14 cellular contexts compared by ENCODE assay signal in the genomic region with DNA sequence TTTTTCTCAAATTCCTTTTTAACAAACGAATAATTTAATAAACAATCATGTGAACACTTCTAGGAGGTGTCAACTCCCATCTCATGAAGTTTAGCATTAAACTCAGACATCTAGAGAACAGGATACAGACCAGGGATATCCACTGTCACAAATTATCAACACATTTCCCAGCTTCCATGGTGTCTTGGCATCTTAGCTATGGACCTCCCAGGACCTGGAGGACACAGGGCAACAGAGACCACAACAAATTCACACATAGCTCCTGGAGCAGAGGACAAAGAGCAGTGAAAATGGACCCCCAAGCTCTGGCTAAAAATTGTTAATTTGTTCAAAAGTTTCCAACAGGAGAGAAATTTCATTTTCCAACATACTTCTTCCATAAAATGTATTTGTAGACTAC.
DNase-seq lines count a peak whose midpoint lies in the region; ATAC-seq lines count a peak whose summit lies in the region.
"Had no signal": no experiment of that assay in that cellular context is flagged by ENCODE, and none has a peak within 500 bp of the region (broad histone marks: within the 10 kb centered on the region; RNA-seq: fewer than 3 reads in every experiment).

No MANE protein-coding gene starts in this region.

- H3K4me3 Mint-ChIP-seq in activated CD4-positive, alpha-beta T cell treated with anti-CD3 and anti-CD28 coated beads for 36 hours, result no peak overlapping the region
- no peak overlapping the region for H3K4me3 Mint-ChIP-seq in central memory CD8-positive, alpha-beta T cell
- H3K4me3 Mint-ChIP-seq in naive thymus-derived CD8-positive, alpha-beta T cell, result no peak overlapping the region
- H3K4me3 Mint-ChIP-seq: HFFc6, IgD-negative memory B cell had no signal

- H3K27ac Mint-ChIP-seq in activated CD4-positive, alpha-beta T cell treated with anti-CD3 and anti-CD28 coated beads for 36 hours, result peak overlapping the region; percentile 56
- peak overlapping the region; percentile 20 for H3K27ac Mint-ChIP-seq in central memory CD8-positive, alpha-beta T cell (ENCODE audit: low read depth)
- peak overlapping the region in 6 of 10 donors; percentile 12 to 62 (median 46) for H3K27ac Mint-ChIP-seq in naive thymus-derived CD8-positive, alpha-beta T cell
- H3K27ac Mint-ChIP-seq: HFFc6, IgD-negative memory B cell had no signal

- no peaks in the 10 kb centered on the region for H3K36me3 Mint-ChIP-seq in activated CD4-positive, alpha-beta T cell treated with anti-CD3 and anti-CD28 coated beads for 36 hours (ENCODE audit: low read depth)
- H3K36me3 Mint-ChIP-seq in central memory CD8-positive, alpha-beta T cell (ENCODE audit: insufficient read depth), result peaks cover 2% of the 10 kb centered on the region
- H3K36me3 Mint-ChIP-seq in naive thymus-derived CD8-positive, alpha-beta T cell, result peaks cover 0 to 5% (median 2%) of the 10 kb centered on the region in 3 donors

- no peak for ATAC-seq in activated CD4-positive, alpha-beta T cell treated with anti-CD3 and anti-CD28 coated beads for 36 hours
- no peak for ATAC-seq in central memory CD8-positive, alpha-beta T cell (replicated peaks; ENCODE audit: extremely low read depth, poor library complexity, severe bottlenecking)
- no peak for ATAC-seq in naive thymus-derived CD8-positive, alpha-beta T cell
- ATAC-seq in left colon (no peak), GM21526 (IDR thresholded peaks at IDR 0.05; ENCODE audit: low FRiP score, unreplicated experiment) (no peak), HG03135 (IDR thresholded peaks at IDR 0.05; ENCODE audit: unreplicated experiment) (no peak)

- CTCF ChIA-PET in activated CD4-positive, alpha-beta T cell treated with anti-CD3 and anti-CD28 coated beads for 36 hours (lab: Charles Lee), result interaction anchor here (0.9 to 4.1 kb wide), 7 partner anchors 10 to 52 kb away, joined by 3 to 21 read pairs (median 4); no protein-coding TSS in a partner anchor

- DNase-seq in activated CD4-positive, alpha-beta T cell treated with anti-CD3 and anti-CD28 coated beads for 36 hours, result no peak
- DNase-seq in activated CD4-positive, alpha-beta T cell treated with anti-CD3 and anti-CD28 coated beads for 4 hours, result no peak
- no peak for DNase-seq in central memory CD8-positive, alpha-beta T cell (ENCODE audit: low spot score in 2 of 2)
- DNase-seq in naive thymus-derived CD8-positive, alpha-beta T cell, result no peak
- DNase-seq in left colon (no peak), A172 (ENCODE audit: low spot score) (no peak)
- DNase-seq: AML-193, Calu3, DMS 273 treated with DMSO at 0.1 percent for 48 hours, HCEC 1CT, HFFc6 had no signal

- intact Hi-C loops in activated CD4-positive, alpha-beta T cell treated with anti-CD3 and anti-CD28 coated beads for 36 hours (cut with DNase I, micrococcal nuclease), result no loop called here
- intact Hi-C loops in left colon (cut with DNase I, micrococcal nuclease), result no loop called here

- no peaks in the 10 kb centered on the region for H3K9me3 Mint-ChIP-seq in activated CD4-positive, alpha-beta T cell treated with anti-CD3 and anti-CD28 coated beads for 36 hours (ENCODE audit: low read depth)
- H3K9me3 Mint-ChIP-seq in central memory CD8-positive, alpha-beta T cell, result no peaks in the 10 kb centered on the region
- H3K9me3 Mint-ChIP-seq in naive thymus-derived CD8-positive, alpha-beta T cell, result no peaks in the 10 kb centered on the region
- H3K9me3 Mint-ChIP-seq: HFFc6, IgD-negative memory B cell had no signal

- POLR2A ChIA-PET in activated CD4-positive, alpha-beta T cell treated with anti-CD3 and anti-CD28 coated beads for 36 hours (lab: Charles Lee), result no interaction called here
- POLR2A ChIA-PET in naive thymus-derived CD8-positive, alpha-beta T cell (lab: Charles Lee), result interaction anchor here (0.5 kb wide), 1 partner anchor 138 kb away, joined by 3 read pairs; no protein-coding TSS in a partner anchor

- no peaks in the 10 kb centered on the region for H3K27me3 Mint-ChIP-seq in activated CD4-positive, alpha-beta T cell treated with anti-CD3 and anti-CD28 coated beads for 36 hours
- H3K27me3 Mint-ChIP-seq in central memory CD8-positive, alpha-beta T cell, result no peaks in the 10 kb centered on the region
- no peaks in the 10 kb centered on the region for H3K27me3 Mint-ChIP-seq in naive thymus-derived CD8-positive, alpha-beta T cell
- H3K27me3 Mint-ChIP-seq: IgD-negative memory B cell had no signal

- H3K4me1 Mint-ChIP-seq in activated CD4-positive, alpha-beta T cell treated with anti-CD3 and anti-CD28 coated beads for 36 hours, result peaks cover 31% of the 10 kb centered on the region
- peaks cover 1% of the 10 kb centered on the region for H3K4me1 Mint-ChIP-seq in central memory CD8-positive, alpha-beta T cell
- peaks cover 8 to 44% (median 40%) of the 10 kb centered on the region in 4 donors for H3K4me1 Mint-ChIP-seq in naive thymus-derived CD8-positive, alpha-beta T cell
